In the genomic region with DNA sequence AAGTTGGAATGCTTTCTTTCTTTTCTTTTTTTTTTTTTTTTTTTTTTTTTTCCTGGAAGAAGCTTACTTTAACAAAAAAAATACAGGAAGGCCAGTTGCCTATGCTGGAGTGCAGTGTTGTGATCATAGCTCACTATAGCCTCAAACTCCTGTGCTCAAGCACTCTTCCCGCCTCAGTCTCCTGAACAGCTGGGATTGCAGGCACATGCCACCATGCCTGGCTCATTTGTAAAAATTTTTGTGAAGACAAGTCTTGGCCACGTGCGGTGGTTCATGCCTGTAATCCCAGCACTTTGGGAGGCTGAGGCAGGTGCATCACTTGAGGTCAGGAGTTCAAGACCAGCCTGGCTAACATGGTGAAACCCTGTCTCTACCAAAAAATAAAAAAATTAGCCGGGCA, we compare ENCODE assay signal across 2 cellular contexts. TPM values are rescaled to one million over a fixed set of nuclear protein-coding genes. Genes with fewer than 3 reads are reported as not detected.
"Had no signal": no experiment of that assay in that cellular context is flagged by ENCODE, and none has a peak within 500 bp of the region (broad histone marks: within the 10 kb centered on the region; RNA-seq: fewer than 3 reads in every experiment).

No MANE protein-coding gene starts in this region.

RNA-seq across cellular contexts. Expression of a gene that starts 59.8 kb away (rescaled TPM):
- total RNA-seq: thoracic aorta, vagina had no signal
